In genomic region chr19:1274081-1274851, GRCh38 we compare ENCODE assay signal across 8 cellular contexts. TPM values are rescaled to one million over a fixed set of nuclear protein-coding genes. Genes with fewer than 3 reads are reported as not detected.
DNase-seq lines count a peak whose midpoint lies in the region; ATAC-seq and TF ChIP-seq lines count a peak whose summit lies in the region.

No MANE protein-coding gene starts in this region.

- H3K27me3 ChIP-seq in lower lobe of right lung (ENCODE audit: low read depth): no peaks in the 10 kb centered on the region
- no peaks in the 10 kb centered on the region for H3K27me3 ChIP-seq in upper lobe of right lung

- CTCF ChIA-PET in activated naive CD4-positive, alpha-beta T cell treated with anti-CD3 and anti-CD28 coated beads for 36 hours (lab: Charles Lee): interaction anchor here (3.7 kb wide), 1 partner anchor 30 kb away, joined by 25 read pairs; no protein-coding TSS in a partner anchor

- H3K36me3 ChIP-seq in lower lobe of right lung (peaks cover 66% of the 10 kb centered on the region), upper lobe of right lung (peaks cover 61% of the 10 kb centered on the region)

- H3K4me1 ChIP-seq in lower lobe of right lung: peaks cover 70% of the 10 kb centered on the region
- peaks cover 57% of the 10 kb centered on the region for H3K4me1 ChIP-seq in upper lobe of right lung

- peaks cover 53% of the 10 kb centered on the region for H3K4me1 Mint-ChIP-seq in activated naive CD4-positive, alpha-beta T cell treated with anti-CD3 and anti-CD28 coated beads for 36 hours (ENCODE audit: low read depth)

- no peak for DNase-seq in activated naive CD4-positive, alpha-beta T cell treated with anti-CD3 and anti-CD28 coated beads for 36 hours
- DNase-seq in activated naive CD4-positive, alpha-beta T cell treated with anti-CD3 and anti-CD28 coated beads, Interleukin-2, amount 50 U/mL, for 16 hours: no peak
- DNase-seq in astrocyte of the spinal cord (ENCODE audit: low read depth, low spot score) (no peak), lower lobe of right lung (no peak), upper lobe of right lung (no peak), epidermal melanocyte (ENCODE audit: insufficient read length, low spot score) (no peak)

- H3K36me3 Mint-ChIP-seq in activated naive CD4-positive, alpha-beta T cell treated with anti-CD3 and anti-CD28 coated beads for 36 hours (ENCODE audit: low read depth): peaks cover 59% of the 10 kb centered on the region

- H3K27ac Mint-ChIP-seq in activated naive CD4-positive, alpha-beta T cell treated with anti-CD3 and anti-CD28 coated beads for 36 hours: peak overlapping the region; percentile 73

- peak overlapping the region; percentile 39 for H3K4me3 ChIP-seq in astrocyte of the spinal cord (ENCODE audit: low read depth, low read length)
- H3K4me3 ChIP-seq in lower lobe of right lung: peak overlapping the region; percentile 69
- H3K4me3 ChIP-seq in upper lobe of right lung: peak overlapping the region; percentile 69

- H3K9me3 Mint-ChIP-seq in activated naive CD4-positive, alpha-beta T cell treated with anti-CD3 and anti-CD28 coated beads for 36 hours: no peaks in the 10 kb centered on the region

- H3K27ac ChIP-seq in lower lobe of right lung (peak overlapping the region; percentile 98), upper lobe of right lung (peak overlapping the region; percentile 94)

- H3K9me3 ChIP-seq in lower lobe of right lung (no peaks in the 10 kb centered on the region), upper lobe of right lung (no peaks in the 10 kb centered on the region)

- TF ChIP-seq CTCF in astrocyte of the spinal cord (IDR thresholded peaks at IDR 0.05; ENCODE audit: low read depth, low read length) (no peak), lower lobe of right lung (IDR thresholded peaks at IDR 0.05) (no peak), upper lobe of right lung (IDR thresholded peaks at IDR 0.05) (no peak)

- in situ Hi-C loops in astrocyte of the spinal cord (cut with HindIII; ENCODE audit: low sequenced_read_pairs): no loop called here

- no peak for ATAC-seq in lower lobe of right lung
- no peak for ATAC-seq in upper lobe of right lung
- ATAC-seq in HG02970 (IDR thresholded peaks at IDR 0.05; ENCODE audit: low FRiP score, unreplicated experiment): no peak
- ATAC-seq in GM18502 (IDR thresholded peaks at IDR 0.05; ENCODE audit: poor library complexity, unreplicated experiment): no peak

- intact Hi-C loops in activated naive CD4-positive, alpha-beta T cell treated with anti-CD3 and anti-CD28 coated beads for 36 hours (cut with micrococcal nuclease): loop anchor here (10.0 kb wide), 1 partner anchor 321 kb away; the partner anchor contains the start of gene MBD3
- intact Hi-C loops in lower lobe of right lung (cut with DNase I): no loop called here
- intact Hi-C loops in upper lobe of right lung (cut with DNase I): no loop called here

- peak overlapping the region; percentile 71 for H3K4me3 Mint-ChIP-seq in activated naive CD4-positive, alpha-beta T cell treated with anti-CD3 and anti-CD28 coated beads for 36 hours

- no peaks in the 10 kb centered on the region for H3K27me3 Mint-ChIP-seq in activated naive CD4-positive, alpha-beta T cell treated with anti-CD3 and anti-CD28 coated beads for 36 hours (ENCODE audit: low read depth)

RNA-seq across cellular contexts. Expression of gene FAM174C, which starts 1.1 kb away (rescaled TPM):
- 10 to 100 TPM; 62.8 to 65.3 TPM for total RNA-seq in activated naive CD4-positive, alpha-beta T cell treated with anti-CD3 and anti-CD28 coated beads for 36 hours
- 43.5 TPM for total RNA-seq in lower lobe of right lung
- total RNA-seq in upper lobe of right lung: 41.4 TPM

RNA-seq across cellular contexts. Expression of gene CIRBP, which starts 5.1 kb away (rescaled TPM):
- total RNA-seq in activated naive CD4-positive, alpha-beta T cell treated with anti-CD3 and anti-CD28 coated beads for 36 hours: 100 to 1,000 TPM; 167 to 183 TPM
- total RNA-seq in lower lobe of right lung (352 TPM), upper lobe of right lung (322 TPM)

RNA-seq across cellular contexts. Expression of gene EFNA2, which starts 11.4 kb away (rescaled TPM):
- not detected for total RNA-seq in activated naive CD4-positive, alpha-beta T cell treated with anti-CD3 and anti-CD28 coated beads for 36 hours
- total RNA-seq in lower lobe of right lung: not detected
- not detected for total RNA-seq in upper lobe of right lung

RNA-seq across cellular contexts. Expression of gene MIDN, which starts 25.9 kb away (rescaled TPM):
- 10 to 100 TPM; 50.1 to 52.9 TPM for total RNA-seq in activated naive CD4-positive, alpha-beta T cell treated with anti-CD3 and anti-CD28 coated beads for 36 hours
- 76.3 TPM for total RNA-seq in lower lobe of right lung
- 135 TPM for total RNA-seq in upper lobe of right lung

RNA-seq across cellular contexts. Expression of gene ATP5F1D, which starts 32.7 kb away (rescaled TPM):
- total RNA-seq in activated naive CD4-positive, alpha-beta T cell treated with anti-CD3 and anti-CD28 coated beads for 36 hours: 100 to 1,000 TPM; 153 TPM
- 116 TPM for total RNA-seq in lower lobe of right lung
- total RNA-seq in upper lobe of right lung: 126 TPM
